In genomic region chr5:131270809-131271208, GRCh38 we compare ENCODE assay signal across 13 cellular contexts. TPM values are rescaled to one million over a fixed set of nuclear protein-coding genes. Genes with fewer than 3 reads are reported as not detected.
DNase-seq lines count a peak whose midpoint lies in the region; ATAC-seq and TF ChIP-seq lines count a peak whose summit lies in the region.
"Had no signal": no experiment of that assay in that cellular context is flagged by ENCODE, and none has a peak within 500 bp of the region (broad histone marks: within the 10 kb centered on the region; RNA-seq: fewer than 3 reads in every experiment).

No MANE protein-coding gene starts in this region.

- no peaks in the 10 kb centered on the region for H3K36me3 ChIP-seq in osteoblast (ENCODE audit: insufficient read depth, low read length)
- H3K36me3 ChIP-seq: upper lobe of left lung had no signal

- peak overlapping the region; percentile 71 for H3K27ac Mint-ChIP-seq in T-helper 1 cell treated with Interleukin-12 subunit alpha and Interleukin-12 subunit beta and Interleukin-4 antibody, amounts not matched to agents 30 μg/mL and 1 μg/mL, for 36 hours
- H3K27ac Mint-ChIP-seq: nephron progenitor cell had no signal

- peak overlapping the region; percentile 20 for H3K4me2 ChIP-seq in osteoblast (ENCODE audit: insufficient read depth, low read length)

- peaks cover 39% of the 10 kb centered on the region for H3K36me3 Mint-ChIP-seq in T-helper 1 cell treated with Interleukin-12 subunit alpha and Interleukin-12 subunit beta and Interleukin-4 antibody, amounts not matched to agents 30 μg/mL and 1 μg/mL, for 36 hours (ENCODE audit: low read depth)

- TF ChIP-seq CTCF in astrocyte of the spinal cord (IDR thresholded peaks at IDR 0.05; ENCODE audit: low read depth, low read length) (no peak), osteoblast (IDR thresholded peaks at IDR 0.05; ENCODE audit: extremely low read depth, low read depth, low read length) (no peak)

- H3K4me3 ChIP-seq in astrocyte of the spinal cord (ENCODE audit: low read depth, low read length), result no peak overlapping the region
- H3K4me3 ChIP-seq in osteoblast (ENCODE audit: insufficient read depth, low read length), result no peak overlapping the region
- H3K4me3 ChIP-seq: upper lobe of left lung had no signal

- H3K9me3 ChIP-seq in osteoblast (ENCODE audit: low read depth, low read length), result no peaks in the 10 kb centered on the region
- H3K9me3 ChIP-seq: upper lobe of left lung had no signal

- H2AFZ ChIP-seq in osteoblast (ENCODE audit: low read length), result no peak overlapping the region

- H3K4me1 Mint-ChIP-seq in T-helper 1 cell treated with Interleukin-12 subunit alpha and Interleukin-12 subunit beta and Interleukin-4 antibody, amounts not matched to agents 30 μg/mL and 1 μg/mL, for 36 hours (ENCODE audit: low read depth), result peaks cover 45% of the 10 kb centered on the region

- peaks cover 15% of the 10 kb centered on the region for H3K4me1 ChIP-seq in osteoblast (ENCODE audit: insufficient read depth, low read length)

- H3K4me3 Mint-ChIP-seq in T-helper 1 cell treated with Interleukin-12 subunit alpha and Interleukin-12 subunit beta and Interleukin-4 antibody, amounts not matched to agents 30 μg/mL and 1 μg/mL, for 36 hours, result peak overlapping the region; percentile 70
- H3K4me3 Mint-ChIP-seq: nephron progenitor cell had no signal

- no peak overlapping the region for H3K27ac ChIP-seq in osteoblast (ENCODE audit: low read depth, low read length)
- H3K27ac ChIP-seq: 22Rv1 had no signal

- no peaks in the 10 kb centered on the region for H3K27me3 ChIP-seq in osteoblast (ENCODE audit: insufficient read depth, low read length)
- H3K27me3 ChIP-seq: upper lobe of left lung had no signal

- peaks cover 86% of the 10 kb centered on the region for H3K79me2 ChIP-seq in osteoblast (ENCODE audit: insufficient read depth, low read length)

- H3K27me3 Mint-ChIP-seq in T-helper 1 cell treated with Interleukin-12 subunit alpha and Interleukin-12 subunit beta and Interleukin-4 antibody, amounts not matched to agents 30 μg/mL and 1 μg/mL, for 36 hours (ENCODE audit: low read depth), result no peaks in the 10 kb centered on the region

- in situ Hi-C loops in astrocyte of the spinal cord (cut with HindIII; ENCODE audit: low sequenced_read_pairs), result no loop called here

- H3K9me3 Mint-ChIP-seq in T-helper 1 cell treated with Interleukin-12 subunit alpha and Interleukin-12 subunit beta and Interleukin-4 antibody, amounts not matched to agents 30 μg/mL and 1 μg/mL, for 36 hours, result no peaks in the 10 kb centered on the region

- peaks cover 9% of the 10 kb centered on the region for H4K20me1 ChIP-seq in osteoblast (ENCODE audit: insufficient read depth, low read length)

- DNase-seq in T-helper 1 cell (no peak), NCI-H226 (peak; percentile 49), astrocyte of the spinal cord (ENCODE audit: low read depth, low spot score) (peak; percentile 32), osteoblast (ENCODE audit: insufficient read length, low spot score, missing footprints) (peak; percentile 45), hypothalamus (lab: John Stamatoyannopoulos, UW) (no peak), retina (no peak)
- DNase-seq: activated CD4-positive, alpha-beta T cell treated with anti-CD3 and anti-CD28 coated beads for 4 hours; nephron progenitor cell; stimulated activated CD4-positive, alpha-beta T cell treated with anti-CD3 and anti-CD28 coated beads, Interleukin-4, amount 100 ng/mL, for 4 hours; upper lobe of left lung had no signal

- ATAC-seq in HG03108 (IDR thresholded peaks at IDR 0.05; ENCODE audit: unreplicated experiment), result no peak

RNA-seq across cellular contexts. Expression of gene CDC42SE2, which starts 7.0 kb away (rescaled TPM):
- total RNA-seq in osteoblast, result 22.8 and 24.8 TPM in 2 replicates

Comparison
In these comparisons a context has a peak if more than half of its experiments do, and no peak if none do; other contexts are left out.
1. DNase-seq: peak in NCI-H226 (single experiment), astrocyte of the spinal cord (single experiment) and osteoblast (single experiment); none in T-helper 1 cell (0 of 5), hypothalamus (0 of 51) and retina (single experiment).